In the genomic region with DNA sequence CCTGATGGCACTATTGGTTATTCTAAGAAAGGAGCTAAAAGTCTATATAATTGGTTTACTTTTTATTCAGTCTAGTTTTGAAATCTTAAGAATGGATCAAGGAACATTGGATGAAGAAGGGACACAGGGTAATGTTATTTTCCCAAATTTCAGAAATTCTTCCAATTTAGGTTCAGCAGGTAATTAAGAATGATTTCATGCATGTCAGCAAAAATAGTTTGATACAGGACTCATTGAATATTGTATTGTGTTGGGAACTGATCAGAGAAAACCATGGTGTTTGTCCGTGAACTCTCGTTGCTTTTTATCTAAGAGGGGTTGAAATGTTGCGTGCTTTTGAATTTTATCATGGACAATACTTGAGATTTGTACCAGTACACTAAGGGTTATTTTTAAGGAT, we compare ENCODE assay signal across 24 cellular contexts. TPM values are rescaled to one million over a fixed set of nuclear protein-coding genes. Genes with fewer than 3 reads are reported as not detected.
A peak's percentile ranks its signal among the peaks of the same experiment; 100 is the strongest.
DNase-seq lines count a peak whose midpoint lies in the region; ATAC-seq, FAIRE-seq and TF ChIP-seq lines count a peak whose summit lies in the region.
"Had no signal": no experiment of that assay in that cellular context is flagged by ENCODE, and none has a peak within 500 bp of the region (broad histone marks: within the 10 kb centered on the region; RNA-seq: fewer than 3 reads in every experiment).

No MANE protein-coding gene starts in this region.

- TF ChIP-seq RAD21 in A549 (conservative IDR thresholded peaks at IDR 0.05 in 1 of 2, IDR thresholded peaks at IDR 0.05 in 1 of 2), result no peak
- no peak for TF ChIP-seq RAD21 in K562 (CRISPR knock-in tag; conservative IDR thresholded peaks at IDR 0.05 in 1 of 2, IDR thresholded peaks at IDR 0.05 in 1 of 2)

- CTCF ChIA-PET in A549 (lab: Yijun Ruan, JAX), result no interaction called here
- CTCF ChIA-PET in K562 (lab: Yijun Ruan, JAX; ENCODE audit: low intra/inter-chr PET ratio), result no interaction called here
- CTCF ChIA-PET in A673 (lab: Charles Lee), result no interaction called here

- TF ChIP-seq EP300 in A549 (IDR thresholded peaks at IDR 0.05) (no peak), K562 (IDR thresholded peaks at IDR 0.05; ENCODE audit: low read length) (no peak)

- H3K9me1 ChIP-seq in K562 (ENCODE audit: control insufficient read depth, insufficient read depth, low read length), result no peaks in the 10 kb centered on the region

- no peak for TF ChIP-seq POLR2A in A549 (IDR thresholded peaks at IDR 0.05; ENCODE audit: low read length)
- TF ChIP-seq POLR2A in K562 (conservative IDR thresholded peaks at IDR 0.05), result no peak

- peak overlapping the region in 7 of 10 donors; percentile 26 to 76 (median 68) for H3K27ac ChIP-seq in heart right ventricle
- no peak overlapping the region for H3K27ac ChIP-seq in A549
- H3K27ac ChIP-seq in K562 (ENCODE audit: extremely low read depth, low read depth, low read length), result no peak overlapping the region
- H3K27ac ChIP-seq in rectal smooth muscle tissue (ENCODE audit: low read depth, low read length), result peak overlapping the region; percentile 30
- H3K27ac ChIP-seq in A673 (ENCODE audit: low read depth, low read length, poor library complexity, severe bottlenecking), result no peak overlapping the region

- in situ Hi-C loops in K562 (cut with MboI), result no loop called here

- H3K27me3 ChIP-seq in heart right ventricle (no peaks in the 10 kb centered on the region), K562 (ENCODE audit: control insufficient read depth in 2 of 2, insufficient read depth in 2 of 2, low read length in 2 of 2) (no peaks in the 10 kb centered on the region), rectal smooth muscle tissue (ENCODE audit: control insufficient read depth, insufficient read depth, low read length) (no peaks in the 10 kb centered on the region), A673 (replicated peaks; ENCODE audit: insufficient read depth, low read depth, low read length, poor library complexity) (peaks cover 19% of the 10 kb centered on the region)
- H3K27me3 ChIP-seq: BE2C had no signal

- H3K79me2 ChIP-seq in K562 (ENCODE audit: control insufficient read depth, insufficient read depth, low read length), result no peaks in the 10 kb centered on the region

- no TSS peak for BruUV-seq in K562 (replicated peaks; lab: Mats Ljungman, UMichigan)
- no TSS peak for BruUV-seq in A673 (replicated peaks; lab: Mats Ljungman, UMichigan)

- H3K4me3 ChIP-seq in heart right ventricle (no peak overlapping the region), A549 (no peak overlapping the region), K562 (no peak overlapping the region), rectal smooth muscle tissue (ENCODE audit: low read length) (no peak overlapping the region), A673 (ENCODE audit: low read depth, low read length, poor library complexity, severe bottlenecking) (no peak overlapping the region)
- H3K4me3 ChIP-seq: GM12878 had no signal

- ATAC-seq in heart right ventricle (no peak), A549 (no peak), K562 (no peak), GM21825 (IDR thresholded peaks at IDR 0.05; ENCODE audit: unreplicated experiment) (no peak)
- ATAC-seq: GM12878 had no signal

- no peak for DNase-seq in heart right ventricle
- DNase-seq in cardiac septum (ENCODE audit: low spot score), result no peak
- no peak for DNase-seq in A549 (ENCODE audit: low read depth in 1 of 2, low spot score in 1 of 2)
- DNase-seq in K562 (ENCODE audit: extremely low read depth in 1 of 4, low spot score in 3 of 4), result no peak
- no peak for DNase-seq in germinal center (ENCODE audit: low spot score)
- no peak for DNase-seq in A673 (ENCODE audit: low spot score)
- DNase-seq: 8988T; ACHN; BE2C; C1 segment of cervical spinal cord; CD4-positive, CD25-positive, alpha-beta regulatory T cell; CD8-positive, alpha-beta memory T cell; COR-L47; DMS 273 treated with DMSO at 0.1 percent for 48 hours; DMS53; DND-41; EL; GOT3; H9 had no signal

- H3K36me3 ChIP-seq in heart right ventricle (no peaks in the 10 kb centered on the region), K562 (ENCODE audit: control insufficient read depth, insufficient read depth, low read length) (no peaks in the 10 kb centered on the region), rectal smooth muscle tissue (ENCODE audit: control insufficient read depth, insufficient read depth, low read length) (no peaks in the 10 kb centered on the region), A673 (ENCODE audit: insufficient read depth, low read length, poor library complexity, severe bottlenecking) (no peaks in the 10 kb centered on the region)
- H3K36me3 ChIP-seq: BE2C had no signal

- H2AFZ ChIP-seq in K562 (ENCODE audit: low read depth, low read length), result no peak overlapping the region

- H4K20me1 ChIP-seq in K562 (replicated peaks; ENCODE audit: control insufficient read depth, insufficient read depth, low read length), result no peaks in the 10 kb centered on the region

- TF ChIP-seq CTCF in heart right ventricle (IDR thresholded peaks at IDR 0.05), result no peak
- no peak for TF ChIP-seq CTCF in A549 (IDR thresholded peaks at IDR 0.05)
- TF ChIP-seq CTCF in K562 (IDR thresholded peaks at IDR 0.05 in 2 of 3, conservative IDR thresholded peaks at IDR 0.05 in 1 of 3; ENCODE audit: insufficient read depth in 2 of 3, low read depth in 1 of 3, low read length in 3 of 3), result no peak
- TF ChIP-seq CTCF in A673 (conservative IDR thresholded peaks at IDR 0.05; ENCODE audit: low read depth, low read length), result no peak

- FAIRE-seq in A549 (lab: Jason Lieb, UNC) (peak; percentile 28), K562 (lab: Jason Lieb, UNC) (no peak)
- FAIRE-seq: GM12878, HTR-8/SVneo had no signal

- H3K4me2 ChIP-seq in A549 (no peak overlapping the region), K562 (ENCODE audit: insufficient read depth, low read length) (no peak overlapping the region)

- H3K9me3 ChIP-seq in heart right ventricle (no peaks in the 10 kb centered on the region), A549 (no peaks in the 10 kb centered on the region), K562 (replicated peaks; ENCODE audit: control insufficient read depth, insufficient read depth, low read depth, low read length) (no peaks in the 10 kb centered on the region), A673 (ENCODE audit: low read depth, low read length, poor library complexity, severe bottlenecking) (no peaks in the 10 kb centered on the region)
- H3K9me3 ChIP-seq: BE2C had no signal

- WGBS in heart right ventricle, 2 donors, result 54 to 56% methylated on average over 3 of the region's 3 CpGs
- WGBS in A549 (ENCODE audit: missing lambda C conversion rate), result 93% methylated on average over 3 of the region's 3 CpGs
- WGBS in K562 (ENCODE audit: insufficient coverage, low coverage, missing lambda C conversion rate), result 6% methylated on average over 3 of the region's 3 CpGs

- intact Hi-C loops in heart right ventricle (cut with DNase I), result no loop called here
- intact Hi-C loops in cardiac septum (cut with DNase I), result no loop called here
- intact Hi-C loops in K562 (cut with micrococcal nuclease), result no loop called here
- intact Hi-C loops in A673 (cut with micrococcal nuclease; ENCODE audit: unreplicated experiment), result no loop called here

- POLR2A ChIA-PET in A549 (lab: Yijun Ruan, JAX) (no interaction called here), K562 (lab: Yijun Ruan, JAX) (no interaction called here), A673 (lab: Charles Lee; ENCODE audit: low non-redundant PET) (no interaction called here)

- H3K4me1 ChIP-seq in heart right ventricle, result peaks cover 4 to 69% (median 46%) of the 10 kb centered on the region in 9 donors
- peaks cover 12% of the 10 kb centered on the region; the same call in 1 of the 3 replicates for H3K4me1 ChIP-seq in A549
- H3K4me1 ChIP-seq in K562 (replicated peaks in 1 of 2; ENCODE audit: control insufficient read depth in 2 of 2, insufficient read depth in 2 of 2, low read length in 2 of 2), result no peaks in the 10 kb centered on the region
- peaks cover 17% of the 10 kb centered on the region for H3K4me1 ChIP-seq in rectal smooth muscle tissue (ENCODE audit: control insufficient read depth, insufficient read depth, low read length)
- no peaks in the 10 kb centered on the region for H3K4me1 ChIP-seq in A673 (ENCODE audit: insufficient read depth, low read length, poor library complexity, severe bottlenecking)
- H3K4me1 ChIP-seq: BE2C had no signal

- H3K9ac ChIP-seq in K562 (ENCODE audit: insufficient read depth in 1 of 2, low read depth in 2 of 2, low read length in 2 of 2) (no peak overlapping the region), rectal smooth muscle tissue (ENCODE audit: low read length) (no peak overlapping the region)

TF ChIP-seq in A549, 52 proteins besides CTCF, POLR2A, EP300 and RAD21 (continues in another document):
- TF ChIP-seq MAFK (IDR thresholded peaks at IDR 0.05; ENCODE audit: partially characterized antibody), result peak; percentile 89

TF ChIP-seq in K562, 482 proteins besides CTCF, POLR2A, EP300 and RAD21 (continues in another document):
- TF ChIP-seq NFYB (IDR thresholded peaks at IDR 0.05; ENCODE audit: extremely low read depth, insufficient read length) (no peak), BCOR (IDR thresholded peaks at IDR 0.05) (no peak)

RNA-seq across cellular contexts. Expression of a gene that starts 58.6 kb away (rescaled TPM):
- 100 to 1,000 TPM; 186 to 362 (median 239) TPM for total RNA-seq in heart right ventricle
- 10 to 100 TPM; 18.8 to 51.1 TPM for polyA plus RNA-seq in heart right ventricle
- 132 TPM for total RNA-seq in cardiac septum
- polyA plus RNA-seq in A549 (2011; rRNA removed), result 12.7 and 13.1 TPM in 2 replicates
- polyA plus RNA-seq in A549 (2012; cell fraction: cytosol; rRNA removed), result 2.3 and 3.0 TPM in 2 replicates
- 2.4 and 3.0 TPM in 2 replicates for polyA plus RNA-seq in A549 (2012; cell fraction: nucleus; rRNA removed)
- 6.0 to 7.6 TPM (median 7.3 TPM) in 3 replicates for polyA plus RNA-seq in A549 (2017; fragmentation: RNase III; extraction: RNeasy Plus Mini Kit Qiagen cat#74134 plus additional on column Dnase treatment)
- polyA minus RNA-seq in A549 (2011; rRNA and poly(A)+ RNA removed), result 21.2 and 30.7 TPM in 2 replicates
- not detected in 2 replicates for total RNA-seq in K562 (2011; cell fraction: chromatin; rRNA removed; ENCODE audit: low replicate concordance)
- total RNA-seq in K562 (2011; cell fraction: nucleolus; rRNA removed), result not detected in 2 replicates
- not detected in 2 replicates for total RNA-seq in K562 (2011; cell fraction: nucleoplasm; rRNA removed)
- not detected in 2 replicates for total RNA-seq in K562 (2014; rRNA removed)
- total RNA-seq in K562 (2014; rRNA removed; fragmentation: Illumina TruSeq; extraction: Trizol), result not detected in 2 replicates
- total RNA-seq in K562 (2015; rRNA removed; fragmentation: Illumina TruSeq; extraction: Trizol), result not detected in 2 replicates
- total RNA-seq in K562 (2021), result 0.02 TPM in 2 replicates
- polyA plus RNA-seq in K562 (2011; rRNA removed), result not detected in 2 replicates
- polyA plus RNA-seq in K562 (2011; cell fraction: cytosol; rRNA removed), result not detected in 2 replicates
- not detected in 2 replicates for polyA plus RNA-seq in K562 (2011; cell fraction: nucleus; rRNA removed)
- not detected in 2 replicates for polyA plus RNA-seq in K562 (2012)
- polyA plus RNA-seq in K562 (2014; fragmentation: Illumina TruSeq; extraction: Trizol), result not detected in 2 replicates
- not detected for polyA plus RNA-seq in K562 (2014; fragmentation: Nextera tagmentation; extraction: Ambion mirVana)
- not detected in 2 replicates for polyA plus RNA-seq in K562 (2014; rRNA removed)
- not detected in 2 replicates for polyA minus RNA-seq in K562 (2011; rRNA and poly(A)+ RNA removed)
- polyA minus RNA-seq in K562 (2011; cell fraction: cytosol; rRNA and poly(A)+ RNA removed), result 0.48 and 0.55 TPM in 2 replicates
- polyA minus RNA-seq in K562 (2011; cell fraction: nucleus; rRNA and poly(A)+ RNA removed), result 0.11 and 0.13 TPM in 2 replicates
- 0.61 and 0.80 TPM in 2 replicates for total RNA-seq in A673 (2021)
- total RNA-seq: G401 had no signal
- polyA plus RNA-seq: CD8-positive, alpha-beta memory T cell had no signal

Comparison
In these comparisons a context has a peak if more than half of its experiments do, and no peak if none do; other contexts are left out.
1. H3K27ac ChIP-seq: peak in heart right ventricle (7 of 10) and rectal smooth muscle tissue (single experiment); none in A549 (0 of 2), K562 (single experiment) and A673 (single experiment).
2. RNA of a gene that starts 58.6 kb away (total RNA-seq): 186 to 362 TPM in heart right ventricle and 132 TPM in cardiac septum (single experiment); 0.61 to 0.80 TPM in A673 and 0.02 TPM in K562; every median in the first group is over 10 times any median in the second.